In genomic region chr20:34781250-34781649, GRCh38 we compare ENCODE assay signal across 21 cellular contexts. TPM values are rescaled to one million over a fixed set of nuclear protein-coding genes. Genes with fewer than 3 reads are reported as not detected.
DNase-seq lines count a peak whose midpoint lies in the region; ATAC-seq and TF ChIP-seq lines count a peak whose summit lies in the region.
"Had no signal": no experiment of that assay in that cellular context is flagged by ENCODE, and none has a peak within 500 bp of the region (broad histone marks: within the 10 kb centered on the region; RNA-seq: fewer than 3 reads in every experiment).

No MANE protein-coding gene starts in this region.

- BruUV-seq in HCT116 (replicated peaks; lab: Mats Ljungman, UMichigan), result TSS peak; percentile 40
- BruUV-seq in Panc1 (replicated peaks; lab: Mats Ljungman, UMichigan), result TSS peak; percentile 58

- peaks cover 11% of the 10 kb centered on the region for H3K4me1 Mint-ChIP-seq in endodermal cell

- no peak for ATAC-seq in HCT116
- ATAC-seq in Panc1, result no peak
- ATAC-seq in HG03354 (IDR thresholded peaks at IDR 0.05; ENCODE audit: poor library complexity, severe bottlenecking, unreplicated experiment), result no peak
- no peak for ATAC-seq in left lobe of liver

- intact Hi-C loops in HCT116 (cut with micrococcal nuclease) (no loop called here), Panc1 (cut with micrococcal nuclease; ENCODE audit: unreplicated experiment) (no loop called here)

- WGBS in endodermal cell (ENCODE audit: insufficient coverage in 1 of 2, insufficient read length in 1 of 2), 2 experiments, result 62 to 76% methylated on average over 4 to 5 of the region's 5 CpGs

- CTCF ChIA-PET in HCT116 (lab: Charles Lee), result interaction anchor here (0.6 to 2.9 kb wide), 2 partner anchors 11 to 316 kb away, joined by 4 to 16 read pairs; no protein-coding TSS in a partner anchor
- CTCF ChIA-PET in Panc1 (lab: Charles Lee), result no interaction called here

- H3K4me3 ChIP-seq in HCT116 (replicated peaks in 1 of 2; ENCODE audit: low read depth in 1 of 2, low read length in 2 of 2) (no peak overlapping the region), Panc1 (ENCODE audit: low read depth in 2 of 2, low read length in 2 of 2) (no peak overlapping the region), endodermal cell (ENCODE audit: low read length) (no peak overlapping the region)
- H3K4me3 ChIP-seq: SJCRH30 had no signal

- H3K36me3 Mint-ChIP-seq in endodermal cell (ENCODE audit: low read depth), result peaks cover 16% of the 10 kb centered on the region

- RAD21 ChIA-PET in HCT116 (lab: Charles Lee; ENCODE audit: low non-redundant PET in 1 of 2, low total read pairs in 2 of 2, uncharacterized antibody in 2 of 2, unreplicated experiment in 2 of 2), result no interaction called here

- POLR2A ChIA-PET in HCT116 (lab: Charles Lee) (no interaction called here), Panc1 (lab: Charles Lee) (interaction anchor here (0.6 kb wide), 2 partner anchors 22 to 238 kb away, joined by 3 read pairs; no protein-coding TSS in a partner anchor)

- no peaks in the 10 kb centered on the region for H3K27me3 ChIP-seq in HCT116 (ENCODE audit: insufficient read depth, low read length)
- H3K27me3 ChIP-seq in Panc1 (ENCODE audit: control insufficient read depth, insufficient read depth, low read length), result no peaks in the 10 kb centered on the region
- no peaks in the 10 kb centered on the region for H3K27me3 ChIP-seq in endodermal cell (ENCODE audit: control insufficient read depth, insufficient read depth, low read length, poor library complexity, severe bottlenecking)
- H3K27me3 ChIP-seq: SJCRH30 had no signal

- no peaks in the 10 kb centered on the region for H3K9me2 ChIP-seq in HCT116 (ENCODE audit: insufficient read depth)

- TF ChIP-seq POLR2A in HCT116 (IDR thresholded peaks at IDR 0.05; ENCODE audit: borderline replicate concordance, extremely low read depth, insufficient read depth, insufficient read length), result no peak

- H2AFZ ChIP-seq in HCT116 (ENCODE audit: low read depth, low read length, poor library complexity, severe bottlenecking), result no peak overlapping the region

- no peak overlapping the region for H3K27ac ChIP-seq in HCT116 (ENCODE audit: low read depth, low read length)
- no peak overlapping the region for H3K27ac ChIP-seq in Panc1 (ENCODE audit: low read length)
- no peak overlapping the region for H3K27ac ChIP-seq in endodermal cell (ENCODE audit: low read depth, low read length)
- H3K27ac ChIP-seq: KMS-11, SJCRH30 had no signal

- no peaks in the 10 kb centered on the region for H3K4me1 ChIP-seq in HCT116 (ENCODE audit: control insufficient read depth in 1 of 2, insufficient read depth in 2 of 2, low read length in 2 of 2)
- H3K4me1 ChIP-seq in Panc1 (ENCODE audit: control insufficient read depth, insufficient read depth, low read length), result no peaks in the 10 kb centered on the region
- H3K4me1 ChIP-seq in endodermal cell (ENCODE audit: control insufficient read depth, insufficient read depth, low read length), result no peaks in the 10 kb centered on the region
- H3K4me1 ChIP-seq: SJCRH30 had no signal

- in situ Hi-C loops in Panc1 (cut with HindIII; ENCODE audit: low pct_unique_long_range_greater_than_20kb, low sequenced_read_pairs), result no loop called here

- TF ChIP-seq RAD21 in HCT116 (IDR thresholded peaks at IDR 0.05; ENCODE audit: low read depth), result no peak

- H3K27ac Mint-ChIP-seq in endodermal cell, result peak overlapping the region; percentile 35
- H3K27ac Mint-ChIP-seq: CD4-positive, CD25-positive, alpha-beta regulatory T cell had no signal

- H3K36me3 ChIP-seq in HCT116 (ENCODE audit: control insufficient read depth in 1 of 2, insufficient read depth in 2 of 2, low read length in 2 of 2), result peaks cover under 1 to 2% of the 10 kb centered on the region in 2 experiments; a peak in 2 of 4 replicates
- no peaks in the 10 kb centered on the region for H3K36me3 ChIP-seq in Panc1 (ENCODE audit: control insufficient read depth, insufficient read depth, low read length)
- H3K36me3 ChIP-seq in endodermal cell (ENCODE audit: control insufficient read depth, insufficient read depth, low read length), result peaks cover 7% of the 10 kb centered on the region

- no peak overlapping the region for H3K9ac ChIP-seq in HCT116 (ENCODE audit: low read length)
- no peak overlapping the region for H3K9ac ChIP-seq in endodermal cell (ENCODE audit: extremely low read depth, low read length, poor library complexity, severe bottlenecking)
- H3K9ac ChIP-seq: KMS-11 had no signal

- H3K79me2 ChIP-seq in HCT116 (ENCODE audit: insufficient read depth, low read length), result no peaks in the 10 kb centered on the region

- TF ChIP-seq CTCF in HCT116 (IDR thresholded peaks at IDR 0.05 in 2 of 3, conservative IDR thresholded peaks at IDR 0.05 in 1 of 3; ENCODE audit: borderline replicate concordance in 1 of 3, insufficient read depth in 1 of 3, low read depth in 2 of 3, low read length in 2 of 3) (no peak), Panc1 (IDR thresholded peaks at IDR 0.05) (no peak), endodermal cell (conservative IDR thresholded peaks at IDR 0.05) (no peak)

- no peaks in the 10 kb centered on the region for H3K27me3 Mint-ChIP-seq in endodermal cell (ENCODE audit: insufficient read depth)
- H3K27me3 Mint-ChIP-seq: CD4-positive, CD25-positive, alpha-beta regulatory T cell had no signal

- DNase-seq in HCT116 (ENCODE audit: low read depth, low spot score), result no peak
- DNase-seq in Panc1 (ENCODE audit: low read depth, low spot score), result no peak
- no peak for DNase-seq in endodermal cell
- DNase-seq in superior temporal gyrus (ENCODE audit: extremely low spot score), result peak; percentile 54
- DNase-seq in retina, result no peak
- no peak for DNase-seq in left lobe of liver (ENCODE audit: low spot score)
- DNase-seq: CD4-positive, CD25-positive, alpha-beta regulatory T cell; COR-L47; DMS153; GOT3; HCEC 1CT; IMR-90; NCI-H1417; NCI-H1694 treated with DMSO at 0.1 percent for 48 hours; NCI-H2081 treated with DMSO at 0.1 percent for 48 hours; NCI-H2227 treated with DMSO at 0.1 percent for 48 hours; NCI-H510A; NCI-H774; SJCRH30 had no signal

- H3K4me3 Mint-ChIP-seq in endodermal cell, result no peak overlapping the region
- H3K4me3 Mint-ChIP-seq: CD4-positive, CD25-positive, alpha-beta regulatory T cell had no signal

- H4K20me1 ChIP-seq in HCT116 (ENCODE audit: insufficient read depth), result peaks cover 3% of the 10 kb centered on the region; the same call in 1 of the 2 replicates

- H3K9me3 ChIP-seq in HCT116 (ENCODE audit: control insufficient read depth in 1 of 2, insufficient read depth in 1 of 2, low read depth in 1 of 2, low read length in 2 of 2) (no peaks in the 10 kb centered on the region), Panc1 (ENCODE audit: control insufficient read depth, insufficient read depth, low read depth, low read length) (no peaks in the 10 kb centered on the region), endodermal cell (ENCODE audit: control insufficient read depth, low read length) (no peaks in the 10 kb centered on the region)
- H3K9me3 ChIP-seq: SJCRH30 had no signal

- H3K4me2 ChIP-seq in HCT116 (ENCODE audit: low read length), result no peak overlapping the region
- H3K4me2 ChIP-seq: KMS-11 had no signal

- H3K9me3 Mint-ChIP-seq in endodermal cell, result no peaks in the 10 kb centered on the region
- H3K9me3 Mint-ChIP-seq: CD4-positive, CD25-positive, alpha-beta regulatory T cell had no signal

TF ChIP-seq in HCT116, 20 proteins besides CTCF, POLR2A, EP300 and RAD21 (continues in another document):
- TF ChIP-seq, protein P1, sequence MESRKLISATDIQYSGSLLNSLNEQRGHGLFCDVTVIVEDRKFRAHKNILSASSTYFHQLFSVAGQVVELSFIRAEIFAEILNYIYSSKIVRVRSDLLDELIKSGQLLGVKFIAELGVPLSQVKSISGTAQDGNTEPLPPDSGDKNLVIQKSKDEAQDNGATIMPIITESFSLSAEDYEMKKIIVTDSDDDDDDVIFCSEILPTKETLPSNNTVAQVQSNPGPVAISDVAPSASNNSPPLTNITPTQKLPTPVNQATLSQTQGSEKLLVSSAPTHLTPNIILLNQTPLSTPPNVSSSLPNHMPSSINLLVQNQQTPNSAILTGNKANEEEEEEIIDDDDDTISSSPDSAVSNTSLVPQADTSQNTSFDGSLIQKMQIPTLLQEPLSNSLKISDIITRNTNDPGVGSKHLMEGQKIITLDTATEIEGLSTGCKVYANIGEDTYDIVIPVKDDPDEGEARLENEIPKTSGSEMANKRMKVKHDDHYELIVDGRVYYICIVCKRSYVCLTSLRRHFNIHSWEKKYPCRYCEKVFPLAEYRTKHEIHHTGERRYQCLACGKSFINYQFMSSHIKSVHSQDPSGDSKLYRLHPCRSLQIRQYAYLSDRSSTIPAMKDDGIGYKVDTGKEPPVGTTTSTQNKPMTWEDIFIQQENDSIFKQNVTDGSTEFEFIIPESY (IDR thresholded peaks at IDR 0.05; ENCODE audit: extremely low read depth, insufficient replicate concordance, low read length), result no peak
- TF ChIP-seq JUND (IDR thresholded peaks at IDR 0.05), result no peak
- TF ChIP-seq SP1 (IDR thresholded peaks at IDR 0.05; ENCODE audit: low read depth), result no peak

RNA-seq across cellular contexts. Expression of gene NCOA6, which starts 44.2 kb away (rescaled TPM):
- total RNA-seq in HCT116 (2021; ENCODE audit: unreplicated experiment) (24.8 TPM), Panc1 (2021; ENCODE audit: unreplicated experiment) (28.9 TPM), endodermal cell (10 to 100 TPM; 27.1 to 37.4 TPM), left lobe of liver (9.4 TPM)
- polyA plus RNA-seq in HCT116 (2012), result 17.6 and 20.9 TPM in 2 replicates
- 20.6 TPM for polyA plus RNA-seq in Panc1 (2012; ENCODE audit: insufficient read length)
- polyA plus RNA-seq in endodermal cell (2013, experiment 1 of 2), result 34.9 TPM
- 38.0 TPM for polyA plus RNA-seq in endodermal cell (2013, experiment 2 of 2)
